Comparison of ENCODE assay signal across 16 cellular contexts in genomic region chr9:13863112-13863511, GRCh38.
DNase-seq lines count a peak whose midpoint lies in the region; ATAC-seq and TF ChIP-seq lines count a peak whose summit lies in the region.
"Had no signal": no experiment of that assay in that cellular context is flagged by ENCODE, and none has a peak within 500 bp of the region (broad histone marks: within the 10 kb centered on the region; RNA-seq: fewer than 3 reads in every experiment).

No MANE protein-coding gene starts in this region.

- H3K9me3 Mint-ChIP-seq in nephron progenitor cell: no peaks in the 10 kb centered on the region

- no peak overlapping the region for H3K9ac ChIP-seq in PC-3 (ENCODE audit: low read length)
- H3K9ac ChIP-seq: KMS-11 had no signal

- WGBS in heart left ventricle, 4 donors: 20 to 42% (median 23%) methylated on average over 1 of the region's 1 CpG

- H3K9me2 ChIP-seq in PC-3 (replicated peaks; ENCODE audit: low read length): no peaks in the 10 kb centered on the region

- no peaks in the 10 kb centered on the region for H3K79me2 ChIP-seq in PC-3 (ENCODE audit: low read length)

- H3K9me3 ChIP-seq in heart left ventricle: no peaks in the 10 kb centered on the region
- no peaks in the 10 kb centered on the region for H3K9me3 ChIP-seq in PC-3 (ENCODE audit: low read length)

- H3K27me3 Mint-ChIP-seq in nephron progenitor cell (ENCODE audit: low read depth, poor library complexity): no peaks in the 10 kb centered on the region
- H3K27me3 Mint-ChIP-seq: memory B cell had no signal

- no peak overlapping the region for H3K27ac Mint-ChIP-seq in nephron progenitor cell
- H3K27ac Mint-ChIP-seq: memory B cell had no signal

- peak; percentile 85 to 97 (median 95) for ATAC-seq in heart left ventricle
- ATAC-seq in PC-3: no peak
- no peak for ATAC-seq in HG03521 (IDR thresholded peaks at IDR 0.05; ENCODE audit: unreplicated experiment)
- ATAC-seq: activated T-cell treated with anti-CD3 and anti-CD28 coated beads, Interleukin-2, amount 50 U/mL, for 4 hours had no signal

- H3K4me3 ChIP-seq in heart left ventricle: no peak overlapping the region
- H3K4me3 ChIP-seq in PC-3 (ENCODE audit: low read length): no peak overlapping the region

- no TSS peak for BruUV-seq in PC-3 (replicated peaks; lab: Mats Ljungman, UMichigan)

- H3K4me1 ChIP-seq in heart left ventricle: peaks cover 0 to 39% (median 21%) of the 10 kb centered on the region in 12 donors
- H3K4me1 ChIP-seq in PC-3 (ENCODE audit: insufficient read depth, low read length): peaks cover 13% of the 10 kb centered on the region

- in situ Hi-C loops in GM13977 (cut with MboI; ENCODE audit: low pct_unique_long_range_greater_than_20kb, low sequenced_read_pairs, unreplicated experiment): no loop called here

- no peak overlapping the region for H2AFZ ChIP-seq in PC-3 (ENCODE audit: low read length)

- no peak overlapping the region for H3K4me3 Mint-ChIP-seq in nephron progenitor cell
- H3K4me3 Mint-ChIP-seq: activated T-cell treated with anti-CD3 and anti-CD28 coated beads, Interleukin-2, amount 50 U/mL, for 4 hours; memory B cell had no signal

- no peaks in the 10 kb centered on the region for H4K20me1 ChIP-seq in PC-3 (ENCODE audit: low read length)

- no peak overlapping the region for H3K4me2 ChIP-seq in PC-3 (ENCODE audit: low read length)
- H3K4me2 ChIP-seq: KMS-11 had no signal

- H3K4me1 Mint-ChIP-seq in nephron progenitor cell: peaks cover 38% of the 10 kb centered on the region
- H3K4me1 Mint-ChIP-seq: memory B cell had no signal

- H3F3A ChIP-seq in PC-3 (ENCODE audit: low read length, unreplicated experiment): no peaks in the 10 kb centered on the region

- POLR2A ChIA-PET in PC-3 (lab: Charles Lee; ENCODE audit: unreplicated experiment): no interaction called here

- H3K27me3 ChIP-seq in heart left ventricle (no peaks in the 10 kb centered on the region), PC-3 (ENCODE audit: low read length) (no peaks in the 10 kb centered on the region)

- no peaks in the 10 kb centered on the region for H3K36me3 Mint-ChIP-seq in nephron progenitor cell (ENCODE audit: low read depth)
- H3K36me3 Mint-ChIP-seq: memory B cell had no signal

- peak overlapping the region; percentile 12 to 56 (median 38) for H3K27ac ChIP-seq in heart left ventricle
- no peak overlapping the region for H3K27ac ChIP-seq in PC-3 (ENCODE audit: low read length)
- H3K27ac ChIP-seq: 22Rv1, KMS-11 had no signal

- intact Hi-C loops in heart left ventricle (cut with DNase I): loop anchor here in 4 of 10 donors (2.0 to 10.0 kb wide), 7 partner anchors 20 to 489 kb away; partner anchors contain the start of gene NFIB (in 1 of the 4)
- intact Hi-C loops in PC-3 (cut with micrococcal nuclease): no loop called here

- CTCF ChIA-PET in PC-3 (lab: Charles Lee): no interaction called here

- TF ChIP-seq CTCF in heart left ventricle (IDR thresholded peaks at IDR 0.05) (no peak), nephron progenitor cell (IDR thresholded peaks at IDR 0.05) (no peak), PC-3 (conservative IDR thresholded peaks at IDR 0.05; ENCODE audit: low read depth, low read length) (no peak), GM13977 (IDR thresholded peaks at IDR 0.05; ENCODE audit: extremely low read depth, insufficient read depth, missing control alignments) (no peak)

- H3K36me3 ChIP-seq in heart left ventricle (no peaks in the 10 kb centered on the region), PC-3 (ENCODE audit: low read depth, low read length) (no peaks in the 10 kb centered on the region)

- peak; percentile 15 for DNase-seq in DMS 273 (lab: John Stamatoyannopoulos, UW; ENCODE audit: unreplicated experiment)
- DNase-seq in DMS 273 treated with DMSO at 0.1 percent for 48 hours (lab: John Stamatoyannopoulos, UW): no peak
- peak; percentile 63 to 80 (median 77) for DNase-seq in heart left ventricle
- peak; percentile 7 for DNase-seq in nephron progenitor cell
- DNase-seq in ureter (ENCODE audit: low spot score): peak; percentile 44
- no peak for DNase-seq in PC-3
- DNase-seq in GM13977 (ENCODE audit: low spot score): no peak
- DNase-seq: activated CD4-positive, CD25-positive, alpha-beta regulatory T cell treated with anti-CD3 and anti-CD28 coated beads, Interleukin-2, amount 50 U/mL, for 72 hours; activated T-cell treated with anti-CD3 and anti-CD28 coated beads, Interleukin-2, amount 50 U/mL, for 4 hours; COR-L47; effector memory CD4-positive, alpha-beta T cell; NCI-H2029 treated with DMSO at 0.1 percent for 48 hours had no signal

- TF ChIP-seq POLR2A in heart left ventricle (IDR thresholded peaks at IDR 0.05): no peak

Comparison
In these comparisons a context has a peak if more than half of its experiments do, and no peak if none do; other contexts are left out.
1. DNase-seq: peak in DMS 273 (single experiment), heart left ventricle (5 of 5), nephron progenitor cell (single experiment) and ureter (single experiment); none in DMS 273 treated with DMSO at 0.1 percent for 48 hours (single experiment), PC-3 (single experiment) and GM13977 (single experiment).
2. ATAC-seq: peak in heart left ventricle (4 of 4); none in PC-3 (single experiment) and HG03521 (single experiment).